9 cellular contexts compared by ENCODE assay signal in genomic region chr1:184610872-184611614, GRCh38.
DNase-seq lines count a peak whose midpoint lies in the region; ATAC-seq and TF ChIP-seq lines count a peak whose summit lies in the region.
"Had no signal": no experiment of that assay in that cellular context is flagged by ENCODE, and none has a peak within 500 bp of the region (broad histone marks: within the 10 kb centered on the region; RNA-seq: fewer than 3 reads in every experiment).

No MANE protein-coding gene starts in this region.

- H3K36me3 ChIP-seq in Peyer's patch (no peaks in the 10 kb centered on the region), heart left ventricle (no peaks in the 10 kb centered on the region), stomach smooth muscle (ENCODE audit: control insufficient read depth in 2 of 2, insufficient read depth in 2 of 2, low read length in 2 of 2) (no peaks in the 10 kb centered on the region)
- H3K36me3 ChIP-seq in naive thymus-derived CD4-positive, alpha-beta T cell (ENCODE audit: control insufficient read depth in 2 of 3, insufficient read depth in 3 of 3, low read length in 3 of 3): no peaks in the 10 kb centered on the region

- H3K27ac Mint-ChIP-seq in stimulated activated memory B cell treated with anti-CD40 and anti-IgM and Interleukin-4, amounts not matched to agents 10 μg/mL and 1 μg/mL and 100 μg/mL, for 72 hours: no peak overlapping the region
- no peak overlapping the region for H3K27ac Mint-ChIP-seq in naive thymus-derived CD4-positive, alpha-beta T cell

- H3K4me3 ChIP-seq in Peyer's patch (no peak overlapping the region), heart left ventricle (peak overlapping the region in 4 of 12 donors; percentile 7 to 22 (median 20)), stomach smooth muscle (ENCODE audit: low read length in 2 of 2) (peak overlapping the region; percentile 60 to 64)
- no peak overlapping the region for H3K4me3 ChIP-seq in naive thymus-derived CD4-positive, alpha-beta T cell (ENCODE audit: low read length)
- H3K4me3 ChIP-seq: SK-N-MC had no signal

- CTCF ChIA-PET in naive thymus-derived CD4-positive, alpha-beta T cell (lab: Charles Lee): no interaction called here

- 40 to 55% (median 49%) methylated on average over 12 of the region's 12 CpGs for WGBS in heart left ventricle, 4 donors

- POLR2A ChIA-PET in naive thymus-derived CD4-positive, alpha-beta T cell (lab: Charles Lee): no interaction called here

- ATAC-seq in heart left ventricle (peak; percentile 51 to 80 (median 70)), GM19455 (IDR thresholded peaks at IDR 0.05; ENCODE audit: unreplicated experiment) (no peak)
- no peak for ATAC-seq in stimulated activated memory B cell treated with anti-CD40 and anti-IgM and Interleukin-4, amounts not matched to agents 10 μg/mL and 1 μg/mL and 100 μg/mL, for 72 hours
- ATAC-seq in naive thymus-derived CD4-positive, alpha-beta T cell: no peak

- H3K4me1 ChIP-seq in Peyer's patch (no peaks in the 10 kb centered on the region), heart left ventricle (peaks cover 0 to 45% (median 25%) of the 10 kb centered on the region in 12 donors), stomach smooth muscle (ENCODE audit: control insufficient read depth, insufficient read depth, low read length) (peaks cover 12% of the 10 kb centered on the region)
- no peaks in the 10 kb centered on the region for H3K4me1 ChIP-seq in naive thymus-derived CD4-positive, alpha-beta T cell (ENCODE audit: control insufficient read depth in 2 of 2, insufficient read depth in 2 of 2, low read length in 2 of 2)

- H3K9me3 ChIP-seq in Peyer's patch (no peaks in the 10 kb centered on the region), heart left ventricle (no peaks in the 10 kb centered on the region), stomach smooth muscle (ENCODE audit: control insufficient read depth in 2 of 2, low read length in 2 of 2) (no peaks in the 10 kb centered on the region)
- no peaks in the 10 kb centered on the region for H3K9me3 ChIP-seq in naive thymus-derived CD4-positive, alpha-beta T cell (ENCODE audit: control insufficient read depth in 2 of 3, low read length in 3 of 3)

- TF ChIP-seq POLR2A in Peyer's patch (IDR thresholded peaks at IDR 0.05) (no peak), heart left ventricle (IDR thresholded peaks at IDR 0.05) (no peak)

- H3K27me3 Mint-ChIP-seq in stimulated activated memory B cell treated with anti-CD40 and anti-IgM and Interleukin-4, amounts not matched to agents 10 μg/mL and 1 μg/mL and 100 μg/mL, for 72 hours: peaks cover 9% of the 10 kb centered on the region
- H3K27me3 Mint-ChIP-seq in naive thymus-derived CD4-positive, alpha-beta T cell: no peaks in the 10 kb centered on the region

- DNase-seq in NCI-H1417 (lab: John Stamatoyannopoulos, UW) (peak; percentile 31 to 89 (median 84)), Peyer's patch (no peak), heart left ventricle (peak in 3 of 5 donors; percentile 40 to 63 (median 50)), hippocampal formation (lab: John Stamatoyannopoulos, UW) (no peak)
- DNase-seq in naive thymus-derived CD4-positive, alpha-beta T cell: no peak

- H3K27ac ChIP-seq in Peyer's patch (peak overlapping the region in 3 of 4 donors; percentile 27 to 62 (median 51)), heart left ventricle (peak overlapping the region in 10 of 12 donors; percentile 32 to 82 (median 55)), stomach smooth muscle (ENCODE audit: low read length) (peak overlapping the region; percentile 50)
- H3K27ac ChIP-seq in naive thymus-derived CD4-positive, alpha-beta T cell (ENCODE audit: low read depth, low read length): no peak overlapping the region
- H3K27ac ChIP-seq: SK-N-MC had no signal

- no peaks in the 10 kb centered on the region for H3K9me3 Mint-ChIP-seq in stimulated activated memory B cell treated with anti-CD40 and anti-IgM and Interleukin-4, amounts not matched to agents 10 μg/mL and 1 μg/mL and 100 μg/mL, for 72 hours
- no peaks in the 10 kb centered on the region for H3K9me3 Mint-ChIP-seq in naive thymus-derived CD4-positive, alpha-beta T cell

- no peak for TF ChIP-seq CTCF in Peyer's patch (IDR thresholded peaks at IDR 0.05)
- TF ChIP-seq CTCF in heart left ventricle (IDR thresholded peaks at IDR 0.05): no peak

- H3K4me3 Mint-ChIP-seq in stimulated activated memory B cell treated with anti-CD40 and anti-IgM and Interleukin-4, amounts not matched to agents 10 μg/mL and 1 μg/mL and 100 μg/mL, for 72 hours: no peak overlapping the region
- no peak overlapping the region for H3K4me3 Mint-ChIP-seq in naive thymus-derived CD4-positive, alpha-beta T cell

- H3K4me1 Mint-ChIP-seq in stimulated activated memory B cell treated with anti-CD40 and anti-IgM and Interleukin-4, amounts not matched to agents 10 μg/mL and 1 μg/mL and 100 μg/mL, for 72 hours: no peaks in the 10 kb centered on the region
- no peaks in the 10 kb centered on the region for H3K4me1 Mint-ChIP-seq in naive thymus-derived CD4-positive, alpha-beta T cell

- peak overlapping the region; percentile 22 to 79 for H3K9ac ChIP-seq in stomach smooth muscle (ENCODE audit: low read length in 2 of 2)

- H3K27me3 ChIP-seq in Peyer's patch: no peaks in the 10 kb centered on the region
- H3K27me3 ChIP-seq in heart left ventricle: no peaks in the 10 kb centered on the region
- H3K27me3 ChIP-seq in stomach smooth muscle (ENCODE audit: control insufficient read depth in 1 of 2, insufficient read depth in 2 of 2, low read length in 2 of 2): no peaks in the 10 kb centered on the region
- H3K27me3 ChIP-seq in naive thymus-derived CD4-positive, alpha-beta T cell (ENCODE audit: control insufficient read depth in 2 of 2, insufficient read depth in 2 of 2, low read length in 2 of 2): no peaks in the 10 kb centered on the region

- H3K36me3 Mint-ChIP-seq in stimulated activated memory B cell treated with anti-CD40 and anti-IgM and Interleukin-4, amounts not matched to agents 10 μg/mL and 1 μg/mL and 100 μg/mL, for 72 hours: no peaks in the 10 kb centered on the region
- H3K36me3 Mint-ChIP-seq in naive thymus-derived CD4-positive, alpha-beta T cell: no peaks in the 10 kb centered on the region

- intact Hi-C loops in heart left ventricle (cut with DNase I): loop anchor here in 1 of 10 donors (10.0 kb wide), 1 partner anchor 46 kb away; no protein-coding TSS in a partner anchor
- intact Hi-C loops in naive thymus-derived CD4-positive, alpha-beta T cell (cut with micrococcal nuclease): no loop called here

Comparison
In these comparisons a context has a peak if more than half of its experiments do, and no peak if none do; other contexts are left out.
1. DNase-seq: peak in NCI-H1417 (3 of 3) and heart left ventricle (3 of 5); none in Peyer's patch (0 of 3), naive thymus-derived CD4-positive, alpha-beta T cell (0 of 9) and hippocampal formation (0 of 2).
2. H3K4me3 ChIP-seq: peak in stomach smooth muscle (2 of 2); none in Peyer's patch (0 of 4) and naive thymus-derived CD4-positive, alpha-beta T cell (single experiment).
3. ATAC-seq: peak in heart left ventricle (4 of 4); none in stimulated activated memory B cell treated with anti-CD40 and anti-IgM and Interleukin-4, amounts not matched to agents 10 μg/mL and 1 μg/mL and 100 μg/mL, for 72 hours (single experiment), GM19455 (single experiment) and naive thymus-derived CD4-positive, alpha-beta T cell (single experiment).